In the genomic region with DNA sequence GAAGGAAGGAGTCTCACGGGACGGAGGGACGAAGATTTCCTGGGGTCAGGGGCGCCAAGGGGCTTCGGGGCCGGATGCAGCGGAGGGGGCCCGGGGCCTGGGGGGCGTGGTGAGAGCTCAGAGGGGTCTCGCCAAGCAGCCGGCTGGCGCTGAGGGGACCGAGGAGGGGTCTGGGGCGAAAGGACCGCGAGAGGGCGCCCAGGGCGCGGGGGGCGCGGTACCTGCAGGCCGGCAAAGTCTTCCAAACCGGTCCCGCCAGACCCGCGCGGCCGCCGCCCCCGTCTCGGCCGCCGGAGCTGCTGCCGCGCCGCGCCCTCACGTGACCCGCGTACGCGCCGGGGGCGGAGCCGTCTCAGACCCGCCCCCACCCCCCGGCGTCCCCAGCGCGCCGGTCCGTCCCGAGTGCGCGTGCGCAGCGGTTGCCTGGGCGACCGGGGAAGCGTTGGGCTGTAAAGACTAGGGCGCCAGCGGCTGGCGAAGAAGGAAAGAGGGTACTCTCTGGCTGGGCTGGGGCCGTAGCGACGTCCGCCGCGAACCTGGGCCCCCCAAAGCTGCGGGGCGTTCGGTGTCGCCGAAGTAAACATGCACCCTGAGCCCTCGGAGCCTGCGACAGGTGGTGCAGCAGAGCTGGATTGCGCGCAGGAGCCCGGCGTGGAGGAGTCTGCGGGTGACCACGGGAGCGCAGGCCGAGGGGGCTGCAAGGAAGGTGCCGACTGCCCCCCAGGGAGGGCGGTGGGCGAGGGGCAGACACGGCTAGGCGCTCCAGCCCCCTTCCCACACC, we compare ENCODE assay signal across 8 cellular contexts. TPM values are rescaled to one million over a fixed set of nuclear protein-coding genes. Genes with fewer than 3 reads are reported as not detected.
DNase-seq lines count a peak whose midpoint lies in the region; ATAC-seq and TF ChIP-seq lines count a peak whose summit lies in the region.

Gene DNAAF1 (plus strand): TSS at position 450 of the 781 bp plus-strand sequence. CDS start 133 bp downstream, at position 583.
Gene HSDL1 (minus strand): TSS at position 319 of the 781 bp plus-strand sequence. CDS start 13,856 bp downstream, outside the sequence.

- H3K36me3 ChIP-seq in PC-9 (ENCODE audit: low read depth), result no peaks in the 10 kb centered on the region; the same call in 1 of the 2 replicates
- peaks cover 0 to 5% (median 0%) of the 10 kb centered on the region in 3 experiments for H3K36me3 ChIP-seq in naive thymus-derived CD4-positive, alpha-beta T cell (ENCODE audit: control insufficient read depth in 2 of 3, insufficient read depth in 3 of 3, low read length in 3 of 3)

- H3K27me3 ChIP-seq in PC-9 (ENCODE audit: insufficient read depth, low read depth), result no peaks in the 10 kb centered on the region
- H3K27me3 ChIP-seq in naive thymus-derived CD4-positive, alpha-beta T cell (ENCODE audit: control insufficient read depth in 2 of 2, insufficient read depth in 2 of 2, low read length in 2 of 2), result no peaks in the 10 kb centered on the region

- H3K36me3 Mint-ChIP-seq in naive thymus-derived CD4-positive, alpha-beta T cell, result peaks cover 0 to under 1% (median 0%) of the 10 kb centered on the region in 5 donors

- peak within 1 kb of the TSS; percentile 91 to 98 (median 94) for H3K4me3 Mint-ChIP-seq in naive thymus-derived CD4-positive, alpha-beta T cell

- H3K4me1 ChIP-seq in PC-9 (replicated peaks; ENCODE audit: insufficient read depth), result peaks cover 6% of the 10 kb centered on the region; the same call in 1 of the 2 replicates
- peaks cover 4 to 8% of the 10 kb centered on the region in 2 donors for H3K4me1 ChIP-seq in naive thymus-derived CD4-positive, alpha-beta T cell (ENCODE audit: control insufficient read depth in 2 of 2, insufficient read depth in 2 of 2, low read length in 2 of 2)

- no TSS peak for BruUV-seq in PC-9 (replicated peaks; lab: Mats Ljungman, UMichigan)

- peaks cover 0 to 22% (median 0%) of the 10 kb centered on the region in 5 donors for H3K27me3 Mint-ChIP-seq in naive thymus-derived CD4-positive, alpha-beta T cell

- H3K27ac Mint-ChIP-seq in naive thymus-derived CD4-positive, alpha-beta T cell, result peak within 1 kb of the TSS; percentile 79 to 95 (median 89)

- peak within 1 kb of the TSS; percentile 65 for H3K4me3 ChIP-seq in PC-9
- peak within 1 kb of the TSS; percentile 68 for H3K4me3 ChIP-seq in naive thymus-derived CD4-positive, alpha-beta T cell (ENCODE audit: low read length)

- no peaks in the 10 kb centered on the region for H4K20me1 ChIP-seq in PC-9 (ENCODE audit: insufficient read depth)

- H3F3A ChIP-seq in PC-9 (ENCODE audit: insufficient read depth, low read depth), result 0 out of 2 replicates have a peak, but pooled peaks cover 3% of the 10 kb centered on the region

- H3K4me1 Mint-ChIP-seq in naive thymus-derived CD4-positive, alpha-beta T cell, result peaks cover 9 to 32% (median 29%) of the 10 kb centered on the region in 7 donors

- H3K9me3 Mint-ChIP-seq in naive thymus-derived CD4-positive, alpha-beta T cell, result no peaks in the 10 kb centered on the region

- H3K27ac ChIP-seq in PC-9, result no peak within 1 kb of the TSS
- peak within 1 kb of the TSS; percentile 87 for H3K27ac ChIP-seq in naive thymus-derived CD4-positive, alpha-beta T cell (ENCODE audit: low read depth, low read length)

- peak within 1 kb of the TSS; percentile 80 for H2AFZ ChIP-seq in PC-9

- H3K79me2 ChIP-seq in PC-9 (ENCODE audit: low read depth), result peaks cover 32% of the 10 kb centered on the region

- DNase-seq in DMS 273 treated with DMSO at 0.1 percent for 48 hours (lab: John Stamatoyannopoulos, UW), result peak; percentile 66
- DNase-seq in HUDEP-2 (lab: John Stamatoyannopoulos, UW; ENCODE audit: unreplicated experiment in 76 of 76), result peak in 71 of 76 experiments; percentile 18 to 90 (median 79)
- DNase-seq in PC-9, result peak; percentile 61 to 95
- peak; percentile 96 to 97 for DNase-seq in activated T-cell treated with anti-CD3 and anti-CD28 coated beads, Interleukin-2, amount 50 U/mL, for 48 hours
- DNase-seq in fibroblast of gingiva (ENCODE audit: low read depth), result peak; percentile 76
- DNase-seq in naive thymus-derived CD4-positive, alpha-beta T cell, result peak; percentile 88 to 99 (median 94)
- DNase-seq in stimulated activated CD8-positive, alpha-beta memory T cell treated with anti-CD3 and anti-CD28 coated beads, Interleukin-7, amount 100 ng/mL, for 48 hours (ENCODE audit: extremely low read depth in 1 of 2, low read depth in 1 of 2), result peak; percentile 80 to 86

- H3K4me2 ChIP-seq in PC-9, result peak within 1 kb of the TSS; percentile 94

- ATAC-seq in GM21390 (IDR thresholded peaks at IDR 0.05; ENCODE audit: unreplicated experiment), result peak; percentile 76
- ATAC-seq in naive thymus-derived CD4-positive, alpha-beta T cell, result peak; percentile 95

- CTCF ChIA-PET in PC-9 (lab: Charles Lee), result interaction anchor here (0.6 kb wide), 2 partner anchors 12 to 33 kb away, joined by 3 read pairs; no protein-coding TSS in a partner anchor
- CTCF ChIA-PET in naive thymus-derived CD4-positive, alpha-beta T cell (lab: Charles Lee), result no interaction called here

- peak; percentile 43; the same call in 1 of the 2 replicates for TF ChIP-seq CTCF in PC-9 (conservative IDR thresholded peaks at IDR 0.05)

- intact Hi-C loops in PC-9 (cut with micrococcal nuclease; ENCODE audit: unreplicated experiment), result no loop called here
- intact Hi-C loops in naive thymus-derived CD4-positive, alpha-beta T cell (cut with micrococcal nuclease), result loop anchor here (1.0 to 5.0 kb wide), 7 partner anchors 29 to 882 kb away; partner anchors contain the start of genes HSBP1 (in 2 of the 2), MBTPS1 (in 2 of the 2), TAF1C (in 2 of the 2) and KIAA0513 (in 1 of the 2)

- H3K9me2 ChIP-seq in PC-9 (ENCODE audit: insufficient read depth), result no peaks in the 10 kb centered on the region

- H3K9me3 ChIP-seq in PC-9 (ENCODE audit: insufficient read depth, low read depth), result no peaks in the 10 kb centered on the region
- no peaks in the 10 kb centered on the region for H3K9me3 ChIP-seq in naive thymus-derived CD4-positive, alpha-beta T cell (ENCODE audit: control insufficient read depth in 2 of 3, low read length in 3 of 3)

- POLR2A ChIA-PET in PC-9 (lab: Charles Lee; ENCODE audit: unreplicated experiment), result no interaction called here
- POLR2A ChIA-PET in naive thymus-derived CD4-positive, alpha-beta T cell (lab: Charles Lee), result interaction anchor here (0.5 to 2.4 kb wide), 4 partner anchors 13 to 490 kb away, joined by 3 to 21 read pairs (median 3); partner anchors contain the start of gene MBTPS1

RNA-seq across cellular contexts. Expression of gene DNAAF1, which starts in this region (rescaled TPM):
- 1.2 and 3.9 TPM in 2 replicates for total RNA-seq in PC-9 (2021)
- 1 to 10 TPM in 1 of 5 experiments, under 1 TPM in 1, not detected in 3; 0.66 to 2.2 TPM for total RNA-seq in naive thymus-derived CD4-positive, alpha-beta T cell
- under 1 TPM; 0.06 to 0.09 TPM for polyA plus RNA-seq in naive thymus-derived CD4-positive, alpha-beta T cell

RNA-seq across cellular contexts. Expression of gene HSDL1, which starts in this region (rescaled TPM):
- total RNA-seq in PC-9 (2021), result 30.5 and 32.1 TPM in 2 replicates
- total RNA-seq in naive thymus-derived CD4-positive, alpha-beta T cell, result 10 to 100 TPM; 12.6 to 26.6 (median 14.4) TPM
- 10 to 100 TPM; 10.1 to 12.2 TPM for polyA plus RNA-seq in naive thymus-derived CD4-positive, alpha-beta T cell
